10 cellular contexts compared by ENCODE assay signal in the genomic region with DNA sequence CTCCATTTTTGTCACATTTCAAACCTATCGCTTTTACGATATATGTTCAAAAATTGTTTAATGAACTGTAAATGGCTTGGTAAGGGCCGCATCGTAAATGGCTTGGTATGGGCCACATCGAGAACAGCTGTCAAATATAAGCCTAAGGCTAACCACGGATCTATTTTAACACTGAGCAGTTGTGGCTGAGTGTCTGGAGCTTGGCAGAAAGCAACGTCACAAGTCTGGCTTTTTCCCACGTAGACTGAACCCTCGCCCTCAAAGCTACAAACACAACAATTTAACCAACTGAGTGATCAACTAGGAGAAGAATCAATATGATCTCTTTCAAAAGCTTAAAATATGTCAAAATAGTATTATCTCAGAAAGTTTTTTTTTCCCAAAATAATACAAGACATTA.
A peak's percentile ranks its signal among the peaks of the same experiment; 100 is the strongest.
DNase-seq lines count a peak whose midpoint lies in the region; ATAC-seq lines count a peak whose summit lies in the region.
"Had no signal": no experiment of that assay in that cellular context is flagged by ENCODE, and none has a peak within 500 bp of the region (broad histone marks: within the 10 kb centered on the region; RNA-seq: fewer than 3 reads in every experiment).

No MANE protein-coding gene starts in this region.

- peaks cover 4% of the 10 kb centered on the region for H3K27me3 ChIP-seq in adipocyte (replicated peaks; ENCODE audit: control insufficient read depth, insufficient read depth, low read length)
- H3K27me3 ChIP-seq in naive thymus-derived CD4-positive, alpha-beta T cell (ENCODE audit: control insufficient read depth in 2 of 2, insufficient read depth in 2 of 2, low read length in 2 of 2) = no peaks in the 10 kb centered on the region

- H3K27ac Mint-ChIP-seq in naive thymus-derived CD4-positive, alpha-beta T cell = peak overlapping the region; percentile 66 to 100 (median 94)

- H3K27me3 Mint-ChIP-seq in naive thymus-derived CD4-positive, alpha-beta T cell = peaks cover 0 to 27% (median 0%) of the 10 kb centered on the region in 5 donors

- H3K4me1 ChIP-seq in adipocyte (ENCODE audit: control insufficient read depth, insufficient read depth, low read length) = peaks cover 4% of the 10 kb centered on the region
- peaks cover 0 to 3% of the 10 kb centered on the region in 2 donors for H3K4me1 ChIP-seq in naive thymus-derived CD4-positive, alpha-beta T cell (ENCODE audit: control insufficient read depth in 2 of 2, insufficient read depth in 2 of 2, low read length in 2 of 2)
- H3K4me1 ChIP-seq: parathyroid adenoma had no signal

- H3K9me3 Mint-ChIP-seq in naive thymus-derived CD4-positive, alpha-beta T cell = peaks cover 0 to 26% (median 3%) of the 10 kb centered on the region in 11 donors

- H3K36me3 Mint-ChIP-seq in naive thymus-derived CD4-positive, alpha-beta T cell = peaks cover 0 to 5% (median 0%) of the 10 kb centered on the region in 5 donors

- POLR2A ChIA-PET in naive thymus-derived CD4-positive, alpha-beta T cell (lab: Charles Lee) = interaction anchor here (0.6 to 3.1 kb wide), 15 partner anchors 12 to 1159 kb away, joined by 3 to 26 read pairs (median 5); a partner anchor contains a TSS

- intact Hi-C loops in naive thymus-derived CD4-positive, alpha-beta T cell (cut with micrococcal nuclease) = loop anchor here (1.0 to 10.0 kb wide), 9 partner anchors 18 to 1769 kb away; partner anchors contain the start of genes ZKSCAN8 (in 1 of the 2), ZNF391 (in 1 of the 2) and ZSCAN31 (in 1 of the 2)

- no peak overlapping the region for H3K27ac ChIP-seq in naive thymus-derived CD4-positive, alpha-beta T cell (ENCODE audit: low read depth, low read length)
- H3K27ac ChIP-seq: parathyroid adenoma had no signal

- H3K4me3 Mint-ChIP-seq in naive thymus-derived CD4-positive, alpha-beta T cell = peak overlapping the region; percentile 90 to 98 (median 96)

- no peak overlapping the region for H3K4me3 ChIP-seq in adipocyte (ENCODE audit: low read length)
- H3K4me3 ChIP-seq in naive thymus-derived CD4-positive, alpha-beta T cell (ENCODE audit: low read length) = peak overlapping the region; percentile 99

- no peaks in the 10 kb centered on the region for H3K9me3 ChIP-seq in adipocyte (ENCODE audit: control insufficient read depth, low read length)
- no peaks in the 10 kb centered on the region for H3K9me3 ChIP-seq in naive thymus-derived CD4-positive, alpha-beta T cell (ENCODE audit: control insufficient read depth in 2 of 3, low read length in 3 of 3)

- ATAC-seq in naive thymus-derived CD4-positive, alpha-beta T cell = no peak

- H3K9ac ChIP-seq in adipocyte (ENCODE audit: low read length) = no peak overlapping the region
- H3K9ac ChIP-seq: parathyroid adenoma had no signal

- no peaks in the 10 kb centered on the region for H3K36me3 ChIP-seq in adipocyte (ENCODE audit: control insufficient read depth, insufficient read depth, low read length, severe bottlenecking)
- peaks cover 0 to 6% (median 0%) of the 10 kb centered on the region in 3 experiments for H3K36me3 ChIP-seq in naive thymus-derived CD4-positive, alpha-beta T cell (ENCODE audit: control insufficient read depth in 2 of 3, insufficient read depth in 3 of 3, low read length in 3 of 3)

- peaks cover 0 to 33% (median 14%) of the 10 kb centered on the region in 7 donors for H3K4me1 Mint-ChIP-seq in naive thymus-derived CD4-positive, alpha-beta T cell

- DNase-seq in DMS 273 treated with DMSO at 0.1 percent for 48 hours (lab: John Stamatoyannopoulos, UW) (peak; percentile 36), Kasumi-1 (lab: John Stamatoyannopoulos, UW) (peak; percentile 22 to 33), adipocyte (ENCODE audit: low read depth) (peak; percentile 26), NCI-H1436 (lab: John Stamatoyannopoulos, UW) (no peak), NCI-H2227 treated with DMSO at 0.1 percent for 48 hours (lab: John Stamatoyannopoulos, UW) (no peak), NCI-H1105 treated with DMSO at 0.1 percent for 48 hours (lab: John Stamatoyannopoulos, UW) (no peak)
- DNase-seq in naive thymus-derived CD4-positive, alpha-beta T cell = peak in 5 of 9 donors; percentile 16 to 51 (median 30)
- DNase-seq in activated effector memory CD4-positive, alpha-beta T cell treated with anti-CD3 and anti-CD28 coated beads, Interleukin-2, amount 50 U/mL, for 16 hours = no peak
- DNase-seq: T1000 had no signal

- CTCF ChIA-PET in naive thymus-derived CD4-positive, alpha-beta T cell (lab: Charles Lee) = interaction anchor here (0.7 to 2.7 kb wide), 8 partner anchors 15 to 719 kb away, joined by 3 to 13 read pairs (median 3); no protein-coding TSS in a partner anchor

Comparison
In these comparisons a context has a peak if more than half of its experiments do, and no peak if none do; other contexts are left out.
1. DNase-seq: peak in DMS 273 treated with DMSO at 0.1 percent for 48 hours (single experiment), Kasumi-1 (2 of 2), adipocyte (single experiment) and naive thymus-derived CD4-positive, alpha-beta T cell (5 of 9); none in NCI-H1436 (single experiment), NCI-H2227 treated with DMSO at 0.1 percent for 48 hours (single experiment), NCI-H1105 treated with DMSO at 0.1 percent for 48 hours (single experiment) and activated effector memory CD4-positive, alpha-beta T cell treated with anti-CD3 and anti-CD28 coated beads, Interleukin-2, amount 50 U/mL, for 16 hours (single experiment).